In genomic region chr20:43963872-43964791, GRCh38 we compare ENCODE assay signal across 1 cellular context.
A peak's percentile ranks its signal among the peaks of the same experiment; 100 is the strongest.
TF ChIP-seq lines count a peak whose summit lies in the region.

No MANE protein-coding gene starts in this region.

TF ChIP-seq in K562, 482 proteins besides CTCF, POLR2A, EP300 and RAD21 (continued from another document):
- TF ChIP-seq ARID4B (CRISPR knock-in tag; IDR thresholded peaks at IDR 0.05) (no peak), NONO (IDR thresholded peaks at IDR 0.05; ENCODE audit: low read depth in 2 of 2, low read length in 1 of 2) (no peak), BCOR (IDR thresholded peaks at IDR 0.05) (peak; percentile 70; the same call in 1 of the 2 replicates), ZBTB7A (IDR thresholded peaks at IDR 0.05; ENCODE audit: borderline replicate concordance, control insufficient read depth, low read depth, low read length) (no peak)
